ENCODE assay signal across 16 cellular contexts in genomic region chr2:162989507-162989906, GRCh38.
DNase-seq lines count a peak whose midpoint lies in the region; ATAC-seq and TF ChIP-seq lines count a peak whose summit lies in the region.
"Had no signal": no experiment of that assay in that cellular context is flagged by ENCODE, and none has a peak within 500 bp of the region (broad histone marks: within the 10 kb centered on the region; RNA-seq: fewer than 3 reads in every experiment).

No MANE protein-coding gene starts in this region.

- no peaks in the 10 kb centered on the region for H3K4me1 Mint-ChIP-seq in naive thymus-derived CD4-positive, alpha-beta T cell
- H3K4me1 Mint-ChIP-seq: activated naive CD8-positive, alpha-beta T cell treated with anti-CD3 and anti-CD28 coated beads for 36 hours; memory B cell had no signal

- peak in 1 of 3 experiments; percentile 2; a peak in 1 of 6 replicates for TF ChIP-seq CTCF in HCT116 (IDR thresholded peaks at IDR 0.05 in 2 of 3, conservative IDR thresholded peaks at IDR 0.05 in 1 of 3; ENCODE audit: borderline replicate concordance in 1 of 3, insufficient read depth in 1 of 3, low read depth in 2 of 3, low read length in 2 of 3)
- no peak for TF ChIP-seq CTCF in epithelial cell of esophagus (IDR thresholded peaks at IDR 0.05; ENCODE audit: insufficient read depth, low read depth, low read length, missing control alignments)

- H3K9me2 ChIP-seq in HCT116 (ENCODE audit: insufficient read depth): no peaks in the 10 kb centered on the region

- RAD21 ChIA-PET in HCT116 (lab: Charles Lee; ENCODE audit: low non-redundant PET in 1 of 2, low total read pairs in 2 of 2, uncharacterized antibody in 2 of 2, unreplicated experiment in 2 of 2): no interaction called here

- no peak overlapping the region for H3K4me3 ChIP-seq in HCT116 (replicated peaks in 1 of 2; ENCODE audit: low read depth in 1 of 2, low read length in 2 of 2)
- H3K4me3 ChIP-seq in epithelial cell of esophagus (ENCODE audit: low read length): no peak overlapping the region
- no peak overlapping the region for H3K4me3 ChIP-seq in naive thymus-derived CD4-positive, alpha-beta T cell (ENCODE audit: low read length)
- H3K4me3 ChIP-seq: thyroid gland had no signal

- H3K4me3 Mint-ChIP-seq in naive thymus-derived CD4-positive, alpha-beta T cell: no peak overlapping the region
- H3K4me3 Mint-ChIP-seq: activated naive CD8-positive, alpha-beta T cell treated with anti-CD3 and anti-CD28 coated beads for 36 hours; memory B cell had no signal

- no peaks in the 10 kb centered on the region for H4K20me1 ChIP-seq in HCT116 (ENCODE audit: insufficient read depth)

- no peaks in the 10 kb centered on the region for H3K27me3 ChIP-seq in HCT116 (ENCODE audit: insufficient read depth, low read length)
- H3K27me3 ChIP-seq in naive thymus-derived CD4-positive, alpha-beta T cell (ENCODE audit: control insufficient read depth in 2 of 2, insufficient read depth in 2 of 2, low read length in 2 of 2): no peaks in the 10 kb centered on the region
- H3K27me3 ChIP-seq: thyroid gland had no signal

- TF ChIP-seq RAD21 in HCT116 (IDR thresholded peaks at IDR 0.05; ENCODE audit: low read depth): 0 out of 2 replicates have a peak, but pooled peaks have one; percentile 13

- no peaks in the 10 kb centered on the region for H3K9me3 ChIP-seq in HCT116 (ENCODE audit: control insufficient read depth in 1 of 2, insufficient read depth in 1 of 2, low read depth in 1 of 2, low read length in 2 of 2)
- no peaks in the 10 kb centered on the region for H3K9me3 ChIP-seq in naive thymus-derived CD4-positive, alpha-beta T cell (ENCODE audit: control insufficient read depth in 2 of 3, low read length in 3 of 3)
- H3K9me3 ChIP-seq: thyroid gland had no signal

- CTCF ChIA-PET in HCT116 (lab: Charles Lee): no interaction called here
- CTCF ChIA-PET in naive thymus-derived CD4-positive, alpha-beta T cell (lab: Charles Lee): no interaction called here

- H3K27me3 Mint-ChIP-seq in naive thymus-derived CD4-positive, alpha-beta T cell: no peaks in the 10 kb centered on the region
- H3K27me3 Mint-ChIP-seq: activated naive CD8-positive, alpha-beta T cell treated with anti-CD3 and anti-CD28 coated beads for 36 hours; memory B cell had no signal

- intact Hi-C loops in HCT116 (cut with micrococcal nuclease): no loop called here
- intact Hi-C loops in naive thymus-derived CD4-positive, alpha-beta T cell (cut with micrococcal nuclease): no loop called here

- no TSS peak for BruUV-seq in HCT116 (replicated peaks; lab: Mats Ljungman, UMichigan)

- H3K4me2 ChIP-seq in HCT116 (ENCODE audit: low read length): no peak overlapping the region

- no peaks in the 10 kb centered on the region for H3K36me3 ChIP-seq in HCT116 (ENCODE audit: control insufficient read depth in 1 of 2, insufficient read depth in 2 of 2, low read length in 2 of 2)
- no peaks in the 10 kb centered on the region for H3K36me3 ChIP-seq in naive thymus-derived CD4-positive, alpha-beta T cell (ENCODE audit: control insufficient read depth in 2 of 3, insufficient read depth in 3 of 3, low read length in 3 of 3)
- H3K36me3 ChIP-seq: thyroid gland had no signal

- no peak overlapping the region for H3K9ac ChIP-seq in HCT116 (ENCODE audit: low read length)

- DNase-seq in DMS 273 (lab: John Stamatoyannopoulos, UW; ENCODE audit: unreplicated experiment) (peak; percentile 3), DMS 273 treated with DMSO at 0.1 percent for 48 hours (lab: John Stamatoyannopoulos, UW) (no peak), HCT116 (ENCODE audit: low read depth, low spot score) (no peak), NCI-H2196 (lab: John Stamatoyannopoulos, UW; ENCODE audit: unreplicated experiment) (peak; percentile 27), epithelial cell of esophagus (ENCODE audit: low read depth) (peak; percentile 10)
- no peak for DNase-seq in naive thymus-derived CD4-positive, alpha-beta T cell
- DNase-seq: 8988T; activated naive CD8-positive, alpha-beta T cell treated with anti-CD3 and anti-CD28 coated beads for 36 hours; hypothalamus; NCI-H1417 treated with DMSO at 0.1 percent for 48 hours; occipital lobe; stimulated activated CD4-positive, alpha-beta T cell treated with anti-CD3 and anti-CD28 coated beads, Interleukin-12 subunit alpha, Interleukin-12 subunit beta, amount 100 ng/mL, for 4 hours; thyroid gland had no signal

- H3K4me1 ChIP-seq in HCT116 (ENCODE audit: control insufficient read depth in 1 of 2, insufficient read depth in 2 of 2, low read length in 2 of 2): no peaks in the 10 kb centered on the region
- H3K4me1 ChIP-seq in naive thymus-derived CD4-positive, alpha-beta T cell (ENCODE audit: control insufficient read depth in 2 of 2, insufficient read depth in 2 of 2, low read length in 2 of 2): no peaks in the 10 kb centered on the region
- H3K4me1 ChIP-seq: thyroid gland had no signal

- peaks cover 0 to 19% (median 6%) of the 10 kb centered on the region in 11 donors for H3K9me3 Mint-ChIP-seq in naive thymus-derived CD4-positive, alpha-beta T cell

- no peaks in the 10 kb centered on the region for H3K79me2 ChIP-seq in HCT116 (ENCODE audit: insufficient read depth, low read length)

- TF ChIP-seq POLR2A in HCT116 (IDR thresholded peaks at IDR 0.05; ENCODE audit: borderline replicate concordance, extremely low read depth, insufficient read depth, insufficient read length): no peak

- H2AFZ ChIP-seq in HCT116 (ENCODE audit: low read depth, low read length, poor library complexity, severe bottlenecking): no peak overlapping the region

- no peak overlapping the region for H3K27ac ChIP-seq in HCT116 (ENCODE audit: low read depth, low read length)
- no peak overlapping the region for H3K27ac ChIP-seq in naive thymus-derived CD4-positive, alpha-beta T cell (ENCODE audit: low read depth, low read length)
- H3K27ac ChIP-seq: thyroid gland had no signal

- no peaks in the 10 kb centered on the region for H3K36me3 Mint-ChIP-seq in naive thymus-derived CD4-positive, alpha-beta T cell
- H3K36me3 Mint-ChIP-seq: activated naive CD8-positive, alpha-beta T cell treated with anti-CD3 and anti-CD28 coated beads for 36 hours; memory B cell had no signal

- POLR2A ChIA-PET in HCT116 (lab: Charles Lee): no interaction called here
- POLR2A ChIA-PET in naive thymus-derived CD4-positive, alpha-beta T cell (lab: Charles Lee): no interaction called here

- no peak; the same call in 1 of the 2 replicates for ATAC-seq in HCT116
- ATAC-seq in HG03520 (IDR thresholded peaks at IDR 0.05; ENCODE audit: unreplicated experiment): no peak
- ATAC-seq in HG03469 (IDR thresholded peaks at IDR 0.05; ENCODE audit: unreplicated experiment): no peak
- ATAC-seq in naive thymus-derived CD4-positive, alpha-beta T cell: no peak

- no peak overlapping the region for H3K27ac Mint-ChIP-seq in naive thymus-derived CD4-positive, alpha-beta T cell
- H3K27ac Mint-ChIP-seq: activated naive CD8-positive, alpha-beta T cell treated with anti-CD3 and anti-CD28 coated beads for 36 hours; memory B cell had no signal

TF ChIP-seq in HCT116, 20 proteins besides CTCF, POLR2A, EP300 and RAD21:
- TF ChIP-seq YY1 (IDR thresholded peaks at IDR 0.05; ENCODE audit: extremely low read depth, insufficient replicate concordance, low read depth, low read length): no peak
- TF ChIP-seq EGR1 (IDR thresholded peaks at IDR 0.05; ENCODE audit: low read depth): no peak
- no peak for TF ChIP-seq ZFX (IDR thresholded peaks at IDR 0.05)
- TF ChIP-seq FOSL1 (IDR thresholded peaks at IDR 0.05; ENCODE audit: low read depth): no peak
- no peak for TF ChIP-seq TCF7L2 (IDR thresholded peaks at IDR 0.05; ENCODE audit: borderline replicate concordance, extremely low read depth, insufficient read depth, insufficient read length)
- no peak for TF ChIP-seq SRF (IDR thresholded peaks at IDR 0.05; ENCODE audit: low read depth)
- TF ChIP-seq POLR2AphosphoS5 (IDR thresholded peaks at IDR 0.05; ENCODE audit: low read depth, low read length): no peak
- no peak for TF ChIP-seq ELF1 (IDR thresholded peaks at IDR 0.05; ENCODE audit: borderline replicate concordance, low read depth)
- TF ChIP-seq ZBTB33 (IDR thresholded peaks at IDR 0.05; ENCODE audit: extremely low read depth, insufficient replicate concordance, low read length): no peak
- TF ChIP-seq SP1 (IDR thresholded peaks at IDR 0.05; ENCODE audit: low read depth): no peak
- TF ChIP-seq JUND (IDR thresholded peaks at IDR 0.05): no peak
- no peak for TF ChIP-seq CBX3 (IDR thresholded peaks at IDR 0.05; ENCODE audit: low read depth)
- no peak for TF ChIP-seq SIN3A (IDR thresholded peaks at IDR 0.05; ENCODE audit: low read depth)
- TF ChIP-seq MAX (IDR thresholded peaks at IDR 0.05): no peak

Comparison
In these comparisons a context has a peak if more than half of its experiments do, and no peak if none do; other contexts are left out.
1. DNase-seq: peak in DMS 273 (single experiment), NCI-H2196 (single experiment) and epithelial cell of esophagus (single experiment); none in DMS 273 treated with DMSO at 0.1 percent for 48 hours (single experiment), HCT116 (single experiment) and naive thymus-derived CD4-positive, alpha-beta T cell (0 of 9).